In genomic region chr5:6447384-6448140, GRCh38 we compare ENCODE assay signal across 30 cellular contexts. TPM values are rescaled to one million over a fixed set of nuclear protein-coding genes. Genes with fewer than 3 reads are reported as not detected.
"Had no signal": no experiment of that assay in that cellular context is flagged by ENCODE, and none has a peak within 500 bp of the region (broad histone marks: within the 10 kb centered on the region; RNA-seq: fewer than 3 reads in every experiment).

No MANE protein-coding gene starts in this region.

- H3K27me3 ChIP-seq: tibial artery had no signal

- H3K4me3 ChIP-seq: left lung, lung had no signal

- FAIRE-seq: astrocyte, pancreas, TTC549 had no signal

- H3K9me3 Mint-ChIP-seq: activated T-helper 1 cell treated with anti-CD3 and anti-CD28 coated beads, Interleukin-12 subunit alpha, Interleukin-12 subunit beta, Interleukin-2, Interleukin-4 antibody, amounts not matched to agents 30 ng/mL and 10 ng/mL and 1 ng/mL, durations not matched to agents 14 hours and 24 hours and 36 hours; T-helper 1 cell treated with Interleukin-12 subunit alpha and Interleukin-12 subunit beta and Interleukin-4 antibody, amounts not matched to agents 30 μg/mL and 1 μg/mL, for 36 hours had no signal

- H3K27ac Mint-ChIP-seq: activated naive CD4-positive, alpha-beta T cell treated with anti-CD3 and anti-CD28 coated beads for 36 hours; activated naive CD8-positive, alpha-beta T cell treated with anti-CD3 and anti-CD28 coated beads, Interleukin-2, amount 10 ng/mL, durations not matched to agents 7 days and 5 days; activated T-helper 1 cell treated with anti-CD3 and anti-CD28 coated beads, Interleukin-12 subunit alpha, Interleukin-12 subunit beta, Interleukin-2, Interleukin-4 antibody, amounts not matched to agents 30 ng/mL and 10 ng/mL and 1 ng/mL, durations not matched to agents 14 hours and 24 hours and 36 hours; endodermal cell; nephron progenitor cell; stimulated activated naive B cell treated with anti-CD40 and anti-IgM and Interleukin-4, amounts not matched to agents 10 μg/mL and 1 μg/mL and 100 μg/mL, for 72 hours; T-helper 1 cell treated with Interleukin-12 subunit alpha and Interleukin-12 subunit beta and Interleukin-4 antibody, amounts not matched to agents 30 μg/mL and 1 μg/mL, for 36 hours had no signal

- ATAC-seq: esophagus mucosa; heart left ventricle; left lung; stimulated activated naive B cell treated with anti-CD40 and anti-IgM and Interleukin-4, amounts not matched to agents 10 μg/mL and 1 μg/mL and 100 μg/mL, for 72 hours had no signal

- DNase-seq: activated CD4-positive, alpha-beta T cell treated with anti-CD3 and anti-CD28 coated beads for 48 hours; activated CD4-positive, alpha-beta T cell treated with anti-CD3 and anti-CD28 coated beads, Interleukin-2, amount 50 U/mL, for 48 hours; activated CD8-positive, alpha-beta memory T cell treated with anti-CD3 and anti-CD28 coated beads for 24 hours; activated effector memory CD4-positive, alpha-beta T cell treated with anti-CD3 and anti-CD28 coated beads, Interleukin-2, amount 50 U/mL, for 16 hours; activated naive CD4-positive, alpha-beta T cell treated with anti-CD3 and anti-CD28 coated beads for 36 hours; activated naive CD8-positive, alpha-beta T cell treated with anti-CD3 and anti-CD28 coated beads, Interleukin-2, amount 10 ng/mL, durations not matched to agents 7 days and 5 days; brain microvascular endothelial cell; caudate nucleus; endodermal cell; heart left ventricle; left lung; mesendoderm; nephron progenitor cell; pancreas; retina; stimulated activated CD4-positive, alpha-beta T cell treated with anti-CD3 and anti-CD28 coated beads, Interleukin-2, amount 100 ng/mL, for 24 hours; stimulated activated naive B cell treated with anti-CD40 and anti-IgM and Interleukin-4, amounts not matched to agents 10 μg/mL and 1 μg/mL and 100 μg/mL, for 72 hours; stomach; SW 1271; T-helper 9 cell; tibial artery had no signal

- H3K9me3 ChIP-seq: pancreas, prostate gland, suprapubic skin, tibial artery had no signal

- H3K36me3 ChIP-seq: brain microvascular endothelial cell, heart left ventricle, left lung, pancreas, prostate gland, stomach, suprapubic skin, tibial artery had no signal

- H3K4me1 ChIP-seq: prostate gland had no signal

- H3K27ac ChIP-seq: brain microvascular endothelial cell, heart left ventricle, left lung, pancreas, prostate gland, stomach, suprapubic skin, tibial artery, VCaP had no signal

- H3K36me3 Mint-ChIP-seq: stimulated activated naive B cell treated with anti-CD40 and anti-IgM and Interleukin-4, amounts not matched to agents 10 μg/mL and 1 μg/mL and 100 μg/mL, for 72 hours had no signal

- H3K4me3 Mint-ChIP-seq: activated naive CD4-positive, alpha-beta T cell treated with anti-CD3 and anti-CD28 coated beads for 36 hours; activated naive CD8-positive, alpha-beta T cell treated with anti-CD3 and anti-CD28 coated beads, Interleukin-2, amount 10 ng/mL, durations not matched to agents 7 days and 5 days; activated T-helper 1 cell treated with anti-CD3 and anti-CD28 coated beads, Interleukin-12 subunit alpha, Interleukin-12 subunit beta, Interleukin-2, Interleukin-4 antibody, amounts not matched to agents 30 ng/mL and 10 ng/mL and 1 ng/mL, durations not matched to agents 14 hours and 24 hours and 36 hours; endodermal cell; nephron progenitor cell; stimulated activated naive B cell treated with anti-CD40 and anti-IgM and Interleukin-4, amounts not matched to agents 10 μg/mL and 1 μg/mL and 100 μg/mL, for 72 hours; T-helper 1 cell treated with Interleukin-12 subunit alpha and Interleukin-12 subunit beta and Interleukin-4 antibody, amounts not matched to agents 30 μg/mL and 1 μg/mL, for 36 hours had no signal

RNA-seq across cellular contexts. Expression of gene UBE2QL1, which starts 1.1 kb away (rescaled TPM):
- total RNA-seq: activated naive CD4-positive, alpha-beta T cell treated with anti-CD3 and anti-CD28 coated beads for 36 hours; activated naive CD8-positive, alpha-beta T cell treated with anti-CD3 and anti-CD28 coated beads, Interleukin-2, amount 10 ng/mL, durations not matched to agents 7 days and 5 days; esophagus mucosa had no signal
